Comparison of ENCODE assay signal across 20 cellular contexts in the genomic region with DNA sequence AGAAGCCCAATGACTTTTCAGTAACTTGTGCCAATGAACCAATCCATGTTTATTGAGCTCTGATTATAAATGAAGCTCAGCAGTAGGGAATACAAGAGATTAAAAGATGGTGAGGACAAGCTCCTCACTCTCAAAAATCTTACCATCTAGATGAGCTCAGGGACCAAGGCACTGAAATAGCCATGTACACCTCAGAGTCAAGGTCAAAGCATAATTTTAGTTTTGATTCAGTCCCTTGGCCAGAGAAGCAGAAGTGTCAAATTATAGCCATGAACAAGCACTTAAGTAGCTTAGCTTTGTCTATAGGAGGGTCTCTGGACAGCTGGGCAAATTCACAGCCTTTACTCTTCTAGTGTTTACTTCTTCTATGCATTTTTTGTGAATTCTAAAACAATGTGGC.
"Had no signal": no experiment of that assay in that cellular context is flagged by ENCODE, and none has a peak within 500 bp of the region (broad histone marks: within the 10 kb centered on the region; RNA-seq: fewer than 3 reads in every experiment).

No MANE protein-coding gene starts in this region.

- H3K4me3 Mint-ChIP-seq: activated CD4-positive, alpha-beta T cell treated with anti-CD3 and anti-CD28 coated beads, Interleukin-2, amount 10 ng/mL, durations not matched to agents 24 days and 14 days; activated CD8-positive, alpha-beta T cell treated with anti-CD3 and anti-CD28 coated beads, Interleukin-2, amount 10 ng/mL, durations not matched to agents 7 days and 5 days; activated naive CD4-positive, alpha-beta T cell treated with anti-CD3 and anti-CD28 coated beads, Interleukin-2, amount 50 U/mL, for 24 hours; activated T-cell treated with anti-CD3 and anti-CD28 coated beads, Interleukin-2, amount 50 U/mL, for 72 hours; immature natural killer cell; memory B cell; naive thymus-derived CD8-positive, alpha-beta T cell; stimulated activated naive B cell treated with anti-CD40 and anti-IgM and Interleukin-4, amounts not matched to agents 10 μg/mL and 1 μg/mL and 100 μg/mL, for 72 hours had no signal

- ATAC-seq: activated CD8-positive, alpha-beta T cell treated with anti-CD3 and anti-CD28 coated beads, Interleukin-2, amount 10 ng/mL, durations not matched to agents 7 days and 5 days; activated T-cell treated with anti-CD3 and anti-CD28 coated beads, Interleukin-2, amount 50 U/mL, for 72 hours; naive thymus-derived CD8-positive, alpha-beta T cell; stimulated activated naive B cell treated with anti-CD40 and anti-IgM and Interleukin-4, amounts not matched to agents 10 μg/mL and 1 μg/mL and 100 μg/mL, for 72 hours; upper lobe of right lung had no signal

- H3K9me3 ChIP-seq: ascending aorta, breast epithelium, neutrophil, pancreas, sigmoid colon, upper lobe of right lung had no signal

- H3K4me1 Mint-ChIP-seq: activated CD4-positive, alpha-beta T cell treated with anti-CD3 and anti-CD28 coated beads, Interleukin-2, amount 10 ng/mL, durations not matched to agents 24 days and 14 days; activated naive CD4-positive, alpha-beta T cell treated with anti-CD3 and anti-CD28 coated beads, Interleukin-2, amount 50 U/mL, for 24 hours; immature natural killer cell; memory B cell had no signal

- H3K27ac Mint-ChIP-seq: activated CD4-positive, alpha-beta T cell treated with anti-CD3 and anti-CD28 coated beads, Interleukin-2, amount 10 ng/mL, durations not matched to agents 24 days and 14 days; activated CD8-positive, alpha-beta T cell treated with anti-CD3 and anti-CD28 coated beads, Interleukin-2, amount 10 ng/mL, durations not matched to agents 7 days and 5 days; activated naive CD4-positive, alpha-beta T cell treated with anti-CD3 and anti-CD28 coated beads, Interleukin-2, amount 50 U/mL, for 24 hours; activated T-cell treated with anti-CD3 and anti-CD28 coated beads, Interleukin-2, amount 50 U/mL, for 72 hours; immature natural killer cell; memory B cell; naive thymus-derived CD8-positive, alpha-beta T cell; stimulated activated naive B cell treated with anti-CD40 and anti-IgM and Interleukin-4, amounts not matched to agents 10 μg/mL and 1 μg/mL and 100 μg/mL, for 72 hours had no signal

- H3K27me3 ChIP-seq: ascending aorta, breast epithelium, neutrophil, pancreas, sigmoid colon, upper lobe of right lung had no signal

- DNase-seq: activated CD4-positive, alpha-beta T cell treated with anti-CD3 and anti-CD28 coated beads, Interleukin-2, amount 10 ng/mL, durations not matched to agents 24 days and 14 days; activated CD8-positive, alpha-beta memory T cell treated with anti-CD3 and anti-CD28 coated beads, Interleukin-2, amount 50 U/mL, for 4 hours; activated CD8-positive, alpha-beta T cell treated with anti-CD3 and anti-CD28 coated beads, Interleukin-2, amount 10 ng/mL, durations not matched to agents 7 days and 5 days; activated gamma-delta T cell; activated T-cell treated with anti-CD3 and anti-CD28 coated beads, Interleukin-2, amount 50 U/mL, for 72 hours; cerebellar nuclear complex; effector CD4-positive, alpha-beta T cell; head of caudate nucleus; immature natural killer cell; naive thymus-derived CD8-positive, alpha-beta T cell; pancreas; sigmoid colon; stimulated activated naive B cell treated with anti-CD40 and anti-IgM and Interleukin-4, amounts not matched to agents 10 μg/mL and 1 μg/mL and 100 μg/mL, for 72 hours; T-helper 9 cell; upper lobe of right lung had no signal

- H3K36me3 ChIP-seq: ascending aorta, breast epithelium, neutrophil, pancreas, sigmoid colon, upper lobe of right lung had no signal

- H3K4me3 ChIP-seq: ascending aorta, breast epithelium, pancreas, sigmoid colon, upper lobe of right lung had no signal

- H3K4me1 ChIP-seq: breast epithelium, sigmoid colon had no signal

- H3K27me3 Mint-ChIP-seq: activated CD4-positive, alpha-beta T cell treated with anti-CD3 and anti-CD28 coated beads, Interleukin-2, amount 10 ng/mL, durations not matched to agents 24 days and 14 days; activated naive CD4-positive, alpha-beta T cell treated with anti-CD3 and anti-CD28 coated beads, Interleukin-2, amount 50 U/mL, for 24 hours; memory B cell; stimulated activated naive B cell treated with anti-CD40 and anti-IgM and Interleukin-4, amounts not matched to agents 10 μg/mL and 1 μg/mL and 100 μg/mL, for 72 hours had no signal

- H3K27ac ChIP-seq: ascending aorta, breast epithelium, neutrophil, pancreas, sigmoid colon, upper lobe of right lung had no signal

- H3K9me3 Mint-ChIP-seq: activated naive CD4-positive, alpha-beta T cell treated with anti-CD3 and anti-CD28 coated beads, Interleukin-2, amount 50 U/mL, for 24 hours had no signal
